Comparison of ENCODE assay signal across 1 cellular context in genomic region chr10:128151031-128151430, GRCh38.
TF ChIP-seq lines count a peak whose summit lies in the region.

No MANE protein-coding gene starts in this region.

TF ChIP-seq in WTC11, 78 proteins besides CTCF, POLR2A, EP300 and RAD21 (continued from another document):
- TF ChIP-seq ZNF425 (CRISPR knock-in tag; conservative IDR thresholded peaks at IDR 0.05) = no peak
